In the genomic region with DNA sequence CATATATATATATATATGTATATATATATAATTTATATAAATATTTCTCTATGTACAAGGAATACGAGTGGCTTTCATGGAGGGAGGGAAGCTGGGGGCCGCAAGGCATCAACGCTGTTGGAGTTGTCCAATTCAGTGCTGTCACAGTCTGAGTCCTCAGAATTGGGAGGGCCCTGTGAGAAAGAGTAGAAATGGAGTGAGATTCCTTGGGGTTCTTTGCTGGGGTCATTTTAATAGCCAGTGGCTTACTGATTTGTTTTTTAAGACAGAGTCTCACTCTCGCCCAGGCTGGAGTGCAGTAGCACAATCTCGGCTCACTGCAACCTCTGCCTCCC, we compare ENCODE assay signal across 2 cellular contexts.
TF ChIP-seq lines count a peak whose summit lies in the region.

No MANE protein-coding gene starts in this region.

TF ChIP-seq in GM12891, 5 proteins besides CTCF, POLR2A, EP300 and RAD21:
- TF ChIP-seq TAF1 (IDR thresholded peaks at IDR 0.05; ENCODE audit: low read depth, low read length): no peak
- no peak for TF ChIP-seq PAX5 (IDR thresholded peaks at IDR 0.05; ENCODE audit: insufficient read depth, low read length, severe bottlenecking)
- TF ChIP-seq POU2F2 (IDR thresholded peaks at IDR 0.05; ENCODE audit: low read depth, low read length): no peak
- TF ChIP-seq POLR2AphosphoS5 (IDR thresholded peaks at IDR 0.05; ENCODE audit: low read depth, low read length): no peak
- TF ChIP-seq SPI1 (IDR thresholded peaks at IDR 0.05; ENCODE audit: low read depth, low read length): no peak

TF ChIP-seq in PFSK-1, 5 proteins besides CTCF, POLR2A, EP300 and RAD21:
- no peak for TF ChIP-seq TAF1 (IDR thresholded peaks at IDR 0.05; ENCODE audit: borderline replicate concordance, insufficient read depth, low read length)
- TF ChIP-seq, protein P1, sequence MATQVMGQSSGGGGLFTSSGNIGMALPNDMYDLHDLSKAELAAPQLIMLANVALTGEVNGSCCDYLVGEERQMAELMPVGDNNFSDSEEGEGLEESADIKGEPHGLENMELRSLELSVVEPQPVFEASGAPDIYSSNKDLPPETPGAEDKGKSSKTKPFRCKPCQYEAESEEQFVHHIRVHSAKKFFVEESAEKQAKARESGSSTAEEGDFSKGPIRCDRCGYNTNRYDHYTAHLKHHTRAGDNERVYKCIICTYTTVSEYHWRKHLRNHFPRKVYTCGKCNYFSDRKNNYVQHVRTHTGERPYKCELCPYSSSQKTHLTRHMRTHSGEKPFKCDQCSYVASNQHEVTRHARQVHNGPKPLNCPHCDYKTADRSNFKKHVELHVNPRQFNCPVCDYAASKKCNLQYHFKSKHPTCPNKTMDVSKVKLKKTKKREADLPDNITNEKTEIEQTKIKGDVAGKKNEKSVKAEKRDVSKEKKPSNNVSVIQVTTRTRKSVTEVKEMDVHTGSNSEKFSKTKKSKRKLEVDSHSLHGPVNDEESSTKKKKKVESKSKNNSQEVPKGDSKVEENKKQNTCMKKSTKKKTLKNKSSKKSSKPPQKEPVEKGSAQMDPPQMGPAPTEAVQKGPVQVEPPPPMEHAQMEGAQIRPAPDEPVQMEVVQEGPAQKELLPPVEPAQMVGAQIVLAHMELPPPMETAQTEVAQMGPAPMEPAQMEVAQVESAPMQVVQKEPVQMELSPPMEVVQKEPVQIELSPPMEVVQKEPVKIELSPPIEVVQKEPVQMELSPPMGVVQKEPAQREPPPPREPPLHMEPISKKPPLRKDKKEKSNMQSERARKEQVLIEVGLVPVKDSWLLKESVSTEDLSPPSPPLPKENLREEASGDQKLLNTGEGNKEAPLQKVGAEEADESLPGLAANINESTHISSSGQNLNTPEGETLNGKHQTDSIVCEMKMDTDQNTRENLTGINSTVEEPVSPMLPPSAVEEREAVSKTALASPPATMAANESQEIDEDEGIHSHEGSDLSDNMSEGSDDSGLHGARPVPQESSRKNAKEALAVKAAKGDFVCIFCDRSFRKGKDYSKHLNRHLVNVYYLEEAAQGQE (IDR thresholded peaks at IDR 0.05; ENCODE audit: insufficient read depth in 1 of 2, low read depth in 2 of 2, low read length in 2 of 2): no peak
- TF ChIP-seq SIN3A (IDR thresholded peaks at IDR 0.05; ENCODE audit: borderline replicate concordance, insufficient read depth, low read length): no peak
- peak; percentile 25 for TF ChIP-seq POLR2AphosphoS5 (IDR thresholded peaks at IDR 0.05; ENCODE audit: low read depth, low read length)
- no peak for TF ChIP-seq FOXP2 (optimal IDR thresholded peaks at IDR 0.05; ENCODE audit: borderline replicate concordance, extremely low read depth, extremely low read length, insufficient read depth)
TF ChIP-seq in PFSK-1: peak in this region for 1.
